ENCODE assay signal across 23 cellular contexts in the genomic region with DNA sequence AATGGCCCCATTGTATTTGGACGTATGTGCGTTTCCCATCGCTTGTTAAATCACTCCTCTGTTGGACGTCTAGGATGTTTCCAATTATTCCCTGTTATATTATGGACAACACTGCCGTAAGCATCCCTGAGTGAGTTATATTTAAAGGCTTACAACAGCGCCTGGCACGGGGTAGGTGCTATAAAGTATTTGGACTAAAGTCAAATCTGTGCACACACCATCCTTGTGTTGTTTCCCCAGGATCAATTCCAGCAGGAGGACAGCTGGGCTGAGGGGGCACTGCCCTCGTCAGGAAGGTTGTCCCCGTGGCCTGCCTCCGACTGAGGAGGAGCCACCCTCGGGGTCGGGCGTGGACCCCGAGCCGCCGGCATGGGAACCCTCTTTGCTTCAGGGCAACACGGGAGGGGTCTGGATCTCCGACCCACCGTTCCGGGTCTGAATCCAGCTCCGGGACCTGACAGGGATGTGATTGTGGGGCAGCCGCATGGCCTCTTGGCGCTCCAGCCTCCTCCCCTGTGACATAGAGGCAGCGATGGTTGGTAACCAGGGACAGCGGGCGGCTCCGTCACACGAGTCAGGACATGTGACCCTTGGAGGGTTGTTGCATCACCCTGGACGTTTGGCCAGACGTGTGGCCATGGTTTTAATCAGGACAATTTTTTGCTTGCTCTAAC. TPM values are rescaled to one million over a fixed set of nuclear protein-coding genes. Genes with fewer than 3 reads are reported as not detected.
A peak's percentile ranks its signal among the peaks of the same experiment; 100 is the strongest.
DNase-seq lines count a peak whose midpoint lies in the region; ATAC-seq, FAIRE-seq and TF ChIP-seq lines count a peak whose summit lies in the region.
"Had no signal": no experiment of that assay in that cellular context is flagged by ENCODE, and none has a peak within 500 bp of the region (broad histone marks: within the 10 kb centered on the region; RNA-seq: fewer than 3 reads in every experiment).

No MANE protein-coding gene starts in this region.

- H3K9me1 ChIP-seq in K562 (ENCODE audit: control insufficient read depth, insufficient read depth, low read length): no peaks in the 10 kb centered on the region

- H3K4me3 ChIP-seq in K562 (no peak overlapping the region), right cardiac atrium (ENCODE audit: low read length) (no peak overlapping the region), psoas muscle (no peak overlapping the region)
- H3K4me3 ChIP-seq: colonic mucosa, prostate gland had no signal

- H3K4me1 ChIP-seq in K562 (replicated peaks in 1 of 2; ENCODE audit: control insufficient read depth in 2 of 2, insufficient read depth in 2 of 2, low read length in 2 of 2) (peaks cover 0 to 13% of the 10 kb centered on the region in 2 experiments; a peak in 3 of 5 replicates), right cardiac atrium (ENCODE audit: control insufficient read depth, insufficient read depth, low read length) (no peaks in the 10 kb centered on the region), psoas muscle (peaks cover 4% of the 10 kb centered on the region)

- CTCF ChIA-PET in K562 (lab: Yijun Ruan, JAX; ENCODE audit: low intra/inter-chr PET ratio): no interaction called here

- no peak for TF ChIP-seq CTCF in C4-2B (conservative IDR thresholded peaks at IDR 0.05)
- no peak for TF ChIP-seq CTCF in K562 (IDR thresholded peaks at IDR 0.05 in 2 of 3, conservative IDR thresholded peaks at IDR 0.05 in 1 of 3; ENCODE audit: insufficient read depth in 2 of 3, low read depth in 1 of 3, low read length in 3 of 3)
- no peak for TF ChIP-seq CTCF in psoas muscle (IDR thresholded peaks at IDR 0.05)
- no peak for TF ChIP-seq CTCF in progenitor cell of endocrine pancreas (IDR thresholded peaks at IDR 0.05; ENCODE audit: unreplicated experiment)

- DNase-seq in K562 (ENCODE audit: extremely low read depth in 1 of 4, low spot score in 3 of 4) (peak in 1 of 4 experiments; percentile 3), right cardiac atrium (no peak), psoas muscle (no peak), progenitor cell of endocrine pancreas (ENCODE audit: low spot score, unreplicated experiment) (no peak), kidney tubule cell (ENCODE audit: low spot score) (no peak), EL (no peak)
- DNase-seq in activated CD4-positive, alpha-beta T cell treated with anti-CD3 and anti-CD28 coated beads for 48 hours: no peak
- DNase-seq: activated CD4-positive, alpha-beta T cell treated with anti-CD3 and anti-CD28 coated beads, Interleukin-2, amount 50 U/mL, for 48 hours; CD4-positive, CD25-positive, alpha-beta regulatory T cell; colonic mucosa; DMS79; GOT3; NCI-H1092; NCI-H82; trophoblast cell had no signal

- FAIRE-seq in K562 (lab: Jason Lieb, UNC): no peak
- FAIRE-seq: astrocyte, endothelial cell of umbilical vein, RCC 7860 had no signal

- no TSS peak for BruUV-seq in K562 (replicated peaks; lab: Mats Ljungman, UMichigan)

- 21% methylated on average over 24 of the region's 30 CpGs for WGBS in K562 (ENCODE audit: insufficient coverage, low coverage, missing lambda C conversion rate)
- WGBS in right cardiac atrium: 84% methylated on average over 30 of the region's 30 CpGs
- 71 to 85% (median 75%) methylated on average over 30 of the region's 30 CpGs for WGBS in psoas muscle, 3 donors

- no peaks in the 10 kb centered on the region for H3K9me3 Mint-ChIP-seq in progenitor cell of endocrine pancreas (ENCODE audit: low read depth)
- H3K9me3 Mint-ChIP-seq: activated T-helper 2 cell treated with anti-CD3 and anti-CD28 coated beads, Interferon-gamma antibody, Interleukin-2, Interleukin-4, amounts not matched to agents 10 μg/mL and 5 μg/mL and 100 μg/mL, durations not matched to agents 14 hours and 24 hours and 36 hours; CD4-positive, CD25-positive, alpha-beta regulatory T cell had no signal

- H3K36me3 ChIP-seq in K562 (ENCODE audit: control insufficient read depth, insufficient read depth, low read length) (no peaks in the 10 kb centered on the region), psoas muscle (ENCODE audit: insufficient read depth in 1 of 2, low read depth in 1 of 2) (no peaks in the 10 kb centered on the region)
- H3K36me3 ChIP-seq: colonic mucosa, prostate gland had no signal

- H3K4me2 ChIP-seq in K562 (ENCODE audit: insufficient read depth, low read length): peak overlapping the region; percentile 18; the same call in 1 of the 2 replicates
- H3K4me2 ChIP-seq: KMS-11 had no signal

- TF ChIP-seq RAD21 in K562 (CRISPR knock-in tag; conservative IDR thresholded peaks at IDR 0.05 in 1 of 2, IDR thresholded peaks at IDR 0.05 in 1 of 2): no peak

- in situ Hi-C loops in K562 (cut with MboI): no loop called here

- peaks cover 9 to 91% of the 10 kb centered on the region in 2 experiments for H3K27me3 ChIP-seq in K562 (ENCODE audit: control insufficient read depth in 2 of 2, insufficient read depth in 2 of 2, low read length in 2 of 2)
- H3K27me3 ChIP-seq in right cardiac atrium (ENCODE audit: control insufficient read depth, insufficient read depth): no peaks in the 10 kb centered on the region
- no peaks in the 10 kb centered on the region for H3K27me3 ChIP-seq in psoas muscle (ENCODE audit: insufficient read depth in 3 of 3, low read length in 2 of 3)
- H3K27me3 ChIP-seq: colonic mucosa had no signal

- intact Hi-C loops in K562 (cut with micrococcal nuclease): no loop called here
- intact Hi-C loops in right cardiac atrium (cut with DNase I): no loop called here
- intact Hi-C loops in psoas muscle (cut with DNase I): no loop called here

- TF ChIP-seq POLR2A in K562 (conservative IDR thresholded peaks at IDR 0.05): no peak

- ATAC-seq in K562 (peak; percentile 79), right cardiac atrium (peak; percentile 4 to 5), psoas muscle (peak; percentile 31 to 73 (median 56))
- ATAC-seq: stimulated activated memory B cell treated with anti-CD40 and anti-IgM and Interleukin-4, amounts not matched to agents 10 μg/mL and 1 μg/mL and 100 μg/mL, for 72 hours had no signal

- H3K9me3 ChIP-seq in K562 (replicated peaks; ENCODE audit: control insufficient read depth, insufficient read depth, low read depth, low read length) (no peaks in the 10 kb centered on the region), right cardiac atrium (ENCODE audit: control insufficient read depth, low read length) (no peaks in the 10 kb centered on the region), psoas muscle (no peaks in the 10 kb centered on the region)
- H3K9me3 ChIP-seq: colonic mucosa, prostate gland had no signal

- POLR2A ChIA-PET in K562 (lab: Yijun Ruan, JAX): no interaction called here

- H3K27me3 Mint-ChIP-seq in progenitor cell of endocrine pancreas: peaks cover 41% of the 10 kb centered on the region

- no peaks in the 10 kb centered on the region; the same call in 1 of the 2 replicates for H4K20me1 ChIP-seq in K562 (replicated peaks; ENCODE audit: control insufficient read depth, insufficient read depth, low read length)

- no peak overlapping the region for H3K27ac Mint-ChIP-seq in progenitor cell of endocrine pancreas
- H3K27ac Mint-ChIP-seq: activated T-helper 2 cell treated with anti-CD3 and anti-CD28 coated beads, Interferon-gamma antibody, Interleukin-2, Interleukin-4, amounts not matched to agents 10 μg/mL and 5 μg/mL and 100 μg/mL, durations not matched to agents 14 hours and 24 hours and 36 hours; CD4-positive, CD25-positive, alpha-beta regulatory T cell; stimulated activated memory B cell treated with anti-CD40 and anti-IgM and Interleukin-4, amounts not matched to agents 10 μg/mL and 1 μg/mL and 100 μg/mL, for 72 hours had no signal

- H3K79me2 ChIP-seq in K562 (ENCODE audit: control insufficient read depth, insufficient read depth, low read length): no peaks in the 10 kb centered on the region

- H3K36me3 Mint-ChIP-seq in progenitor cell of endocrine pancreas (ENCODE audit: insufficient read depth): no peaks in the 10 kb centered on the region
- H3K36me3 Mint-ChIP-seq: CD4-positive, CD25-positive, alpha-beta regulatory T cell; stimulated activated memory B cell treated with anti-CD40 and anti-IgM and Interleukin-4, amounts not matched to agents 10 μg/mL and 1 μg/mL and 100 μg/mL, for 72 hours had no signal

- H3K4me3 Mint-ChIP-seq in progenitor cell of endocrine pancreas (ENCODE audit: low read depth): no peak overlapping the region
- H3K4me3 Mint-ChIP-seq: CD4-positive, CD25-positive, alpha-beta regulatory T cell; stimulated activated memory B cell treated with anti-CD40 and anti-IgM and Interleukin-4, amounts not matched to agents 10 μg/mL and 1 μg/mL and 100 μg/mL, for 72 hours had no signal

- H3K27ac ChIP-seq in C4-2B (peak overlapping the region; percentile 92), K562 (ENCODE audit: extremely low read depth, low read depth, low read length) (no peak overlapping the region), right cardiac atrium (ENCODE audit: low read length) (no peak overlapping the region), psoas muscle (peak overlapping the region; percentile 16)
- H3K27ac ChIP-seq: colonic mucosa, KMS-11 had no signal

- no peak; the same call in 1 of the 2 replicates for TF ChIP-seq EP300 in K562 (IDR thresholded peaks at IDR 0.05; ENCODE audit: low read length)

- H3K9ac ChIP-seq in K562 (ENCODE audit: insufficient read depth in 1 of 2, low read depth in 2 of 2, low read length in 2 of 2): no peak overlapping the region
- H3K9ac ChIP-seq: KMS-11 had no signal

- peaks cover 13% of the 10 kb centered on the region for H3K4me1 Mint-ChIP-seq in progenitor cell of endocrine pancreas (ENCODE audit: low read depth)

- H2AFZ ChIP-seq in K562 (ENCODE audit: low read depth, low read length): no peak overlapping the region

RNA-seq across cellular contexts. Expression of a gene that starts 1.5 kb away (rescaled TPM):
- 0.12 TPM in 1 of 2 replicates, not detected in the other for total RNA-seq in K562 (2011; cell fraction: chromatin; rRNA removed; ENCODE audit: low replicate concordance)
- under 0.01 TPM in 1 of 2 replicates, not detected in the other for total RNA-seq in K562 (2011; cell fraction: nucleolus; rRNA removed)
- total RNA-seq in K562 (2011; cell fraction: nucleoplasm; rRNA removed): 0.15 TPM in 1 of 2 replicates, not detected in the other
- not detected in 2 replicates for total RNA-seq in K562 (2014; rRNA removed)
- total RNA-seq in K562 (2014; rRNA removed; fragmentation: Illumina TruSeq; extraction: Trizol): not detected in 2 replicates
- 0.04 TPM in 1 of 2 replicates, not detected in the other for total RNA-seq in K562 (2015; rRNA removed; fragmentation: Illumina TruSeq; extraction: Trizol)
- not detected in 2 replicates for total RNA-seq in K562 (2021)
- 0.01 TPM in 1 of 2 replicates, not detected in the other for polyA plus RNA-seq in K562 (2011; rRNA removed)
- not detected in 2 replicates for polyA plus RNA-seq in K562 (2011; cell fraction: cytosol; rRNA removed)
- polyA plus RNA-seq in K562 (2011; cell fraction: nucleus; rRNA removed): 0.03 TPM in 1 of 2 replicates, not detected in the other
- polyA plus RNA-seq in K562 (2012): 0.04 and 1.4 TPM in 2 replicates
- not detected in 2 replicates for polyA plus RNA-seq in K562 (2014; fragmentation: Illumina TruSeq; extraction: Trizol)
- not detected for polyA plus RNA-seq in K562 (2014; fragmentation: Nextera tagmentation; extraction: Ambion mirVana)
- 0.01 TPM in 1 of 2 replicates, not detected in the other for polyA plus RNA-seq in K562 (2014; rRNA removed)
- not detected in 2 replicates for polyA minus RNA-seq in K562 (2011; rRNA and poly(A)+ RNA removed)
- polyA minus RNA-seq in K562 (2011; cell fraction: cytosol; rRNA and poly(A)+ RNA removed): not detected in 2 replicates
- polyA minus RNA-seq in K562 (2011; cell fraction: nucleus; rRNA and poly(A)+ RNA removed): under 0.01 TPM in 1 of 2 replicates, not detected in the other
- 1 to 10 TPM in 2 of 4 donors, under 1 TPM in 2; 0.39 to 1.6 (median 1.2) TPM for total RNA-seq in right cardiac atrium
- polyA plus RNA-seq in right cardiac atrium: 0.91 TPM
- 1 to 10 TPM in 1 of 4 donors, under 1 TPM in 3; 0.49 to 1.7 (median 0.54) TPM for total RNA-seq in psoas muscle
- under 1 TPM; 0.12 to 0.86 (median 0.37) TPM for polyA plus RNA-seq in psoas muscle
- 0.17 and 0.27 TPM in 2 replicates for total RNA-seq in progenitor cell of endocrine pancreas
- total RNA-seq: endothelial cell of umbilical vein had no signal
- polyA plus RNA-seq: CD4-positive, CD25-positive, alpha-beta regulatory T cell had no signal

Comparison
In these comparisons a context has a peak if more than half of its experiments do, and no peak if none do; other contexts are left out.
1. H3K27ac ChIP-seq: peak in C4-2B (single experiment) and psoas muscle (single experiment); none in K562 (single experiment) and right cardiac atrium (single experiment).
2. ATAC-seq: peak in every context shown above with its lines; median percentile 79 in K562; 56 in psoas muscle; 4 in right cardiac atrium.